Comparison of ENCODE assay signal across 8 cellular contexts in the genomic region with DNA sequence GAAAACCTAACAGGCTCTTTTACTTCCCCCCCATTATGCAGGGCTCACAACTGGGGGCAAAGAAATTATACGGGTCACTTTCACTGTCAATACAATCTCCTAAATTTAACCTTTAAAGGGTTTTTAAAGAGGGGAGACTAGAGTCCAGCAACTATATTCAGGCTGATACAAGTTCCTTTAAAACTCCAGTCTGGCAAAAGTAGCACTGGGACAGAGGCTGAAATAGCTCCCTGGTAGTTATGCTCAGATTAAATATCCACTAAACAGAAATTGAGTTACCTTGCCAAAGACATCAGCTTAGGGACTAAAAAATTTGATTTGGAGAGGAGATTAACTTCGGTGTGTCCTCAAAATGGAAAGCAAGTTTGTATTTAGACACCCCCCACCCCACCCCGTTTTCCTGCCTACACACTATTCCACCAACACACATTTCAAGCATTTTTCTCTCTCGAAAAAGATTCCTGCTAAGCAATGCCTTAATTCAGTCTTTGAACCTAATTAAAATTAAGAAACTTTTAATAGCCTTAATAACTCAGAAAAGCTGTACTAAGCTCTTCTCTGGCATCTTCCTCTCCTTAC.
DNase-seq lines count a peak whose midpoint lies in the region; ATAC-seq and TF ChIP-seq lines count a peak whose summit lies in the region.

No MANE protein-coding gene starts in this region.

- no peaks in the 10 kb centered on the region for H3K9me3 Mint-ChIP-seq in activated CD8-positive, alpha-beta T cell treated with anti-CD3 and anti-CD28 coated beads for 36 hours
- no peaks in the 10 kb centered on the region for H3K9me3 Mint-ChIP-seq in activated naive CD4-positive, alpha-beta T cell treated with anti-CD3 and anti-CD28 coated beads, Interleukin-2, amount 10 ng/mL, durations not matched to agents 7 days and 5 days

- no peak for TF ChIP-seq POLR2A in gastrocnemius medialis (IDR thresholded peaks at IDR 0.05)

- H3K27me3 ChIP-seq in H7 (ENCODE audit: control insufficient read depth, insufficient read depth, low read length) = no peaks in the 10 kb centered on the region
- no peaks in the 10 kb centered on the region for H3K27me3 ChIP-seq in iPS-15b (ENCODE audit: control insufficient read depth, insufficient read depth, low read length)
- H3K27me3 ChIP-seq in gastrocnemius medialis = no peaks in the 10 kb centered on the region

- H3K9me3 ChIP-seq in iPS-15b (ENCODE audit: control insufficient read depth, insufficient read depth, low read length) = no peaks in the 10 kb centered on the region
- no peaks in the 10 kb centered on the region for H3K9me3 ChIP-seq in gastrocnemius medialis

- H3K27ac ChIP-seq in gastrocnemius medialis = peak overlapping the region; percentile 88 to 94 (median 91)

- CTCF ChIA-PET in activated CD8-positive, alpha-beta T cell treated with anti-CD3 and anti-CD28 coated beads for 36 hours (lab: Charles Lee) = interaction anchor here (1.1 to 1.3 kb wide), 3 partner anchors 10 to 218 kb away, joined by 3 to 4 read pairs (median 3); no protein-coding TSS in a partner anchor
- CTCF ChIA-PET in activated naive CD4-positive, alpha-beta T cell treated with anti-CD3 and anti-CD28 coated beads, Interleukin-2, amount 10 ng/mL, durations not matched to agents 7 days and 5 days (lab: Charles Lee) = interaction anchor here (0.7 kb wide), 1 partner anchor 98 kb away, joined by 3 read pairs; no protein-coding TSS in a partner anchor

- POLR2A ChIA-PET in activated CD8-positive, alpha-beta T cell treated with anti-CD3 and anti-CD28 coated beads for 36 hours (lab: Charles Lee) = no interaction called here

- intact Hi-C loops in gastrocnemius medialis (cut with DNase I; ENCODE audit: low total_unique reads) = loop anchor here (2.0 to 10.0 kb wide), 5 partner anchors 40 to 1136 kb away; a partner anchor contains a TSS
- intact Hi-C loops in activated CD8-positive, alpha-beta T cell treated with anti-CD3 and anti-CD28 coated beads for 36 hours (cut with micrococcal nuclease) = no loop called here

- TF ChIP-seq CTCF in astrocyte of the spinal cord (IDR thresholded peaks at IDR 0.05; ENCODE audit: low read depth, low read length) (no peak), gastrocnemius medialis (IDR thresholded peaks at IDR 0.05 in 4 of 5, conservative IDR thresholded peaks at IDR 0.05 in 1 of 5) (no peak), omental fat pad (IDR thresholded peaks at IDR 0.05) (no peak)
- no peak for TF ChIP-seq CTCF in activated CD8-positive, alpha-beta T cell treated with anti-CD3 and anti-CD28 coated beads for 36 hours (IDR thresholded peaks at IDR 0.05)

- in situ Hi-C loops in astrocyte of the spinal cord (cut with HindIII; ENCODE audit: low sequenced_read_pairs) (no loop called here), gastrocnemius medialis (cut with MboI; ENCODE audit: low sequenced_read_pairs in 4 of 4) (loop anchor here in 1 of 4 donors (10.0 kb wide), 1 partner anchor 96 kb away; no protein-coding TSS in a partner anchor)

- no peaks in the 10 kb centered on the region for H3K36me3 ChIP-seq in H7 (replicated peaks; ENCODE audit: control insufficient read depth, insufficient read depth, low read length)
- no peaks in the 10 kb centered on the region for H3K36me3 ChIP-seq in iPS-15b (ENCODE audit: control insufficient read depth, insufficient read depth, low read length)
- no peaks in the 10 kb centered on the region for H3K36me3 ChIP-seq in gastrocnemius medialis

- peak; percentile 6 for DNase-seq in H7
- peak; percentile 15 for DNase-seq in astrocyte of the spinal cord (ENCODE audit: low read depth, low spot score)
- DNase-seq in gastrocnemius medialis = no peak
- no peak for DNase-seq in activated CD8-positive, alpha-beta T cell treated with anti-CD3 and anti-CD28 coated beads for 36 hours
- DNase-seq in NCI-H510A treated with DMSO at 0.1 percent for 48 hours (lab: John Stamatoyannopoulos, UW) = no peak
- DNase-seq in omental fat pad (ENCODE audit: low spot score) = no peak
- no peak for DNase-seq in activated naive CD4-positive, alpha-beta T cell treated with anti-CD3 and anti-CD28 coated beads, Interleukin-2, amount 10 ng/mL, durations not matched to agents 7 days and 5 days

- ATAC-seq in gastrocnemius medialis = peak; percentile 36 to 39
- no peak for ATAC-seq in activated CD8-positive, alpha-beta T cell treated with anti-CD3 and anti-CD28 coated beads for 36 hours
- ATAC-seq in omental fat pad (ENCODE audit: low FRiP score) = no peak

- H3K27ac Mint-ChIP-seq in activated CD8-positive, alpha-beta T cell treated with anti-CD3 and anti-CD28 coated beads for 36 hours = no peak overlapping the region
- no peak overlapping the region for H3K27ac Mint-ChIP-seq in activated naive CD4-positive, alpha-beta T cell treated with anti-CD3 and anti-CD28 coated beads, Interleukin-2, amount 10 ng/mL, durations not matched to agents 7 days and 5 days

- no peak overlapping the region for H3K4me3 Mint-ChIP-seq in activated CD8-positive, alpha-beta T cell treated with anti-CD3 and anti-CD28 coated beads for 36 hours
- no peak overlapping the region for H3K4me3 Mint-ChIP-seq in activated naive CD4-positive, alpha-beta T cell treated with anti-CD3 and anti-CD28 coated beads, Interleukin-2, amount 10 ng/mL, durations not matched to agents 7 days and 5 days

- H3K4me3 ChIP-seq in H7 (ENCODE audit: insufficient read depth, low read depth, low read length) = peak overlapping the region; percentile 74
- H3K4me3 ChIP-seq in astrocyte of the spinal cord (ENCODE audit: low read depth, low read length) = peak overlapping the region; percentile 72
- H3K4me3 ChIP-seq in iPS-15b (ENCODE audit: low read depth, low read length) = peak overlapping the region; percentile 76
- H3K4me3 ChIP-seq in gastrocnemius medialis = peak overlapping the region; percentile 81 to 94 (median 86)

- H3K9ac ChIP-seq in iPS-15b (ENCODE audit: low read depth, low read length) = no peak overlapping the region

- H3K4me1 ChIP-seq in iPS-15b (ENCODE audit: control insufficient read depth, insufficient read depth, low read length) (peaks cover 19% of the 10 kb centered on the region), gastrocnemius medialis (peaks cover 21 to 58% of the 10 kb centered on the region in 2 donors)

- no peaks in the 10 kb centered on the region for H3K36me3 Mint-ChIP-seq in activated CD8-positive, alpha-beta T cell treated with anti-CD3 and anti-CD28 coated beads for 36 hours (ENCODE audit: low read depth)
- H3K36me3 Mint-ChIP-seq in activated naive CD4-positive, alpha-beta T cell treated with anti-CD3 and anti-CD28 coated beads, Interleukin-2, amount 10 ng/mL, durations not matched to agents 7 days and 5 days = no peaks in the 10 kb centered on the region

- H3K27me3 Mint-ChIP-seq in activated CD8-positive, alpha-beta T cell treated with anti-CD3 and anti-CD28 coated beads for 36 hours = peaks cover 32% of the 10 kb centered on the region
- peaks cover 67% of the 10 kb centered on the region for H3K27me3 Mint-ChIP-seq in activated naive CD4-positive, alpha-beta T cell treated with anti-CD3 and anti-CD28 coated beads, Interleukin-2, amount 10 ng/mL, durations not matched to agents 7 days and 5 days

- H3K4me1 Mint-ChIP-seq in activated CD8-positive, alpha-beta T cell treated with anti-CD3 and anti-CD28 coated beads for 36 hours (ENCODE audit: low read depth) = peaks cover 2% of the 10 kb centered on the region
- H3K4me1 Mint-ChIP-seq in activated naive CD4-positive, alpha-beta T cell treated with anti-CD3 and anti-CD28 coated beads, Interleukin-2, amount 10 ng/mL, durations not matched to agents 7 days and 5 days = peaks cover 3% of the 10 kb centered on the region

Comparison
In these comparisons a context has a peak if more than half of its experiments do, and no peak if none do; other contexts are left out.
1. DNase-seq: peak in H7 (single experiment) and astrocyte of the spinal cord (single experiment); none in gastrocnemius medialis (0 of 2), activated CD8-positive, alpha-beta T cell treated with anti-CD3 and anti-CD28 coated beads for 36 hours (single experiment), NCI-H510A treated with DMSO at 0.1 percent for 48 hours (single experiment), omental fat pad (single experiment) and activated naive CD4-positive, alpha-beta T cell treated with anti-CD3 and anti-CD28 coated beads, Interleukin-2, amount 10 ng/mL, durations not matched to agents 7 days and 5 days (single experiment).
2. ATAC-seq: peak in gastrocnemius medialis (2 of 2); none in activated CD8-positive, alpha-beta T cell treated with anti-CD3 and anti-CD28 coated beads for 36 hours (single experiment) and omental fat pad (single experiment).
3. Peak in every context shown above with its lines, with median percentiles within 50 percentile points of each other: H3K4me3 ChIP-seq.